ENCODE assay signal across 12 cellular contexts in the genomic region with DNA sequence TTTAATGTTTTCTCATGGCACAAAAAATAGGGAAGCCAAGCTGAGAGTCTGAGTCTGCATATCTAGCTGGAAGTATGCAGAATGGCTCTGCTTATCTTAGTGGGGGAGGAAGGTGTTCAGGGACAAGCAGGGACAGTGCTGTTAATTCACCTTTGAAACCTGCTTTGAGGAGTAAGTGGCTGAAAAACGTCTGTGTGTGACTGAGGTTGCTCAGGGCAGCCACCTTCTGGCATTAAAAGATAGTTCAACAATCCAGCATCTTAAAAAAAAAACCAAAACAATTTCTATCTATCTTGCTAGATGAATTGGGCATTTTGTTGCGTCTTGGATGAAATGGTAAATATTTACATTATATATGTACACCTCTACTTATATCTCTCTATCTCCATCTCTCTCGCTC. TPM values are rescaled to one million over a fixed set of nuclear protein-coding genes. Genes with fewer than 3 reads are reported as not detected.
DNase-seq lines count a peak whose midpoint lies in the region; ATAC-seq and TF ChIP-seq lines count a peak whose summit lies in the region.
"Had no signal": no experiment of that assay in that cellular context is flagged by ENCODE, and none has a peak within 500 bp of the region (broad histone marks: within the 10 kb centered on the region; RNA-seq: fewer than 3 reads in every experiment).

No MANE protein-coding gene starts in this region.

- H3K36me3 Mint-ChIP-seq in GM23338 (ENCODE audit: low read depth) = no peaks in the 10 kb centered on the region
- H3K36me3 Mint-ChIP-seq in immature natural killer cell = no peaks in the 10 kb centered on the region
- no peaks in the 10 kb centered on the region for H3K36me3 Mint-ChIP-seq in T-cell
- no peaks in the 10 kb centered on the region for H3K36me3 Mint-ChIP-seq in activated CD4-positive, alpha-beta memory T cell treated with anti-CD3 and anti-CD28 coated beads for 36 hours

- H3K27me3 Mint-ChIP-seq in GM23338 (ENCODE audit: insufficient read depth, low read depth, poor library complexity) (no peaks in the 10 kb centered on the region), immature natural killer cell (ENCODE audit: low read depth in 3 of 3) (peaks cover 2 to 21% (median 7%) of the 10 kb centered on the region in 3 donors), T-cell (peaks cover 27 to 30% of the 10 kb centered on the region in 2 donors)
- peaks cover 16% of the 10 kb centered on the region for H3K27me3 Mint-ChIP-seq in activated CD4-positive, alpha-beta memory T cell treated with anti-CD3 and anti-CD28 coated beads for 36 hours

- CTCF ChIA-PET in Panc1 (lab: Charles Lee) = interaction anchor here (0.6 kb wide), 1 partner anchor 148 kb away, joined by 3 read pairs; no protein-coding TSS in a partner anchor
- CTCF ChIA-PET in T-cell (lab: Charles Lee) = interaction anchor here in 1 of 2 donors (0.6 kb wide), 1 partner anchor 115 kb away, joined by 3 read pairs; no protein-coding TSS in a partner anchor
- CTCF ChIA-PET in activated CD4-positive, alpha-beta memory T cell treated with anti-CD3 and anti-CD28 coated beads for 36 hours (lab: Charles Lee) = interaction anchor here (0.7 to 1.1 kb wide), 2 partner anchors 17 to 58 kb away, joined by 4 to 5 read pairs; no protein-coding TSS in a partner anchor

- H3F3A ChIP-seq in GM23338 (replicated peaks; ENCODE audit: low read depth) = no peaks in the 10 kb centered on the region

- H3K27ac ChIP-seq in GM23338 (ENCODE audit: low read depth) = no peak overlapping the region
- H3K27ac ChIP-seq in Panc1 (ENCODE audit: low read length) = no peak overlapping the region
- no peak overlapping the region for H3K27ac ChIP-seq in foreskin keratinocyte
- H3K27ac ChIP-seq: right atrium auricular region had no signal

- in situ Hi-C loops in Panc1 (cut with HindIII; ENCODE audit: low pct_unique_long_range_greater_than_20kb, low sequenced_read_pairs) = no loop called here

- ATAC-seq in GM23338 = peak; percentile 36; the same call in 1 of the 3 replicates
- peak; percentile 66 for ATAC-seq in Panc1
- no peak for ATAC-seq in foreskin keratinocyte
- ATAC-seq in T-cell (replicated peaks in 1 of 4) = no peak

- DNase-seq in AG09309 (ENCODE audit: low read depth) (no peak), GM23338 (ENCODE audit: low spot score) (peak; percentile 38), Panc1 (ENCODE audit: low read depth, low spot score) (no peak), foreskin keratinocyte (no peak), immature natural killer cell (no peak), CD1c-positive myeloid dendritic cell (ENCODE audit: extremely low spot score) (no peak), T-cell (no peak)
- DNase-seq in activated CD4-positive, alpha-beta memory T cell treated with anti-CD3 and anti-CD28 coated beads for 36 hours = no peak
- DNase-seq: activated effector memory CD4-positive, alpha-beta T cell treated with Interleukin-2 at 50 U/mL for 16 hours; NCI-H146 had no signal

- H3K27me3 ChIP-seq in GM23338 (ENCODE audit: insufficient read depth) = no peaks in the 10 kb centered on the region
- no peaks in the 10 kb centered on the region for H3K27me3 ChIP-seq in Panc1 (ENCODE audit: control insufficient read depth, insufficient read depth, low read length)
- peaks cover 19% of the 10 kb centered on the region for H3K27me3 ChIP-seq in foreskin keratinocyte
- H3K27me3 ChIP-seq: right atrium auricular region had no signal

- no peaks in the 10 kb centered on the region for H3K36me3 ChIP-seq in GM23338 (ENCODE audit: insufficient read depth)
- H3K36me3 ChIP-seq in Panc1 (ENCODE audit: control insufficient read depth, insufficient read depth, low read length) = no peaks in the 10 kb centered on the region
- H3K36me3 ChIP-seq: right atrium auricular region had no signal

- POLR2A ChIA-PET in Panc1 (lab: Charles Lee) (no interaction called here), T-cell (lab: Charles Lee) (interaction anchor here in 1 of 2 donors (0.6 kb wide), 1 partner anchor 718 kb away, joined by 3 read pairs; no protein-coding TSS in a partner anchor)
- POLR2A ChIA-PET in activated CD4-positive, alpha-beta memory T cell treated with anti-CD3 and anti-CD28 coated beads for 36 hours (lab: Charles Lee) = interaction anchor here (0.6 kb wide), 2 partner anchors 14 to 550 kb away, joined by 3 read pairs; no protein-coding TSS in a partner anchor

- H3K4me3 ChIP-seq in AG09309 (ENCODE audit: control insufficient read depth, low read depth, low read length) (no peak overlapping the region), GM23338 (no peak overlapping the region), Panc1 (ENCODE audit: low read depth in 2 of 2, low read length in 2 of 2) (no peak overlapping the region)
- H3K4me3 ChIP-seq: right atrium auricular region had no signal

- H3K9me3 ChIP-seq in Panc1 (ENCODE audit: control insufficient read depth, insufficient read depth, low read depth, low read length) = no peaks in the 10 kb centered on the region
- H3K9me3 ChIP-seq: right atrium auricular region had no signal

- no peak overlapping the region for H3K27ac Mint-ChIP-seq in GM23338
- no peak overlapping the region for H3K27ac Mint-ChIP-seq in immature natural killer cell
- no peak overlapping the region for H3K27ac Mint-ChIP-seq in T-cell
- no peak overlapping the region for H3K27ac Mint-ChIP-seq in activated CD4-positive, alpha-beta memory T cell treated with anti-CD3 and anti-CD28 coated beads for 36 hours
- H3K27ac Mint-ChIP-seq: T-helper 2 cell treated with Interferon-gamma antibody and Interleukin-4, amounts not matched to agents 5 μg/mL and 100 μg/mL, for 36 hours had no signal

- no peaks in the 10 kb centered on the region for H3K9me2 ChIP-seq in GM23338 (ENCODE audit: insufficient read depth)

- H3K4me1 ChIP-seq in GM23338 (ENCODE audit: insufficient read depth) = peaks cover 11% of the 10 kb centered on the region
- H3K4me1 ChIP-seq in Panc1 (ENCODE audit: control insufficient read depth, insufficient read depth, low read length) = peaks cover 10% of the 10 kb centered on the region
- H3K4me1 ChIP-seq in foreskin keratinocyte = no peaks in the 10 kb centered on the region
- H3K4me1 ChIP-seq: right atrium auricular region had no signal

- no peak overlapping the region for H3K4me3 Mint-ChIP-seq in GM23338
- H3K4me3 Mint-ChIP-seq in immature natural killer cell = no peak overlapping the region
- H3K4me3 Mint-ChIP-seq in T-cell = no peak overlapping the region
- no peak overlapping the region for H3K4me3 Mint-ChIP-seq in activated CD4-positive, alpha-beta memory T cell treated with anti-CD3 and anti-CD28 coated beads for 36 hours
- H3K4me3 Mint-ChIP-seq: T-helper 2 cell treated with Interferon-gamma antibody and Interleukin-4, amounts not matched to agents 5 μg/mL and 100 μg/mL, for 36 hours had no signal

- TF ChIP-seq CTCF in AG09309 (IDR thresholded peaks at IDR 0.05; ENCODE audit: control insufficient read depth, insufficient read depth, low read depth, low read length, missing control alignments) (peak; percentile 17), GM23338 (conservative IDR thresholded peaks at IDR 0.05; ENCODE audit: low read depth in 2 of 2) (peak; percentile 47 to 48), Panc1 (IDR thresholded peaks at IDR 0.05) (peak; percentile 76), foreskin keratinocyte (conservative IDR thresholded peaks at IDR 0.05) (peak; percentile 44)

- H3K4me2 ChIP-seq in GM23338 = no peak overlapping the region

- H4K20me1 ChIP-seq in GM23338 (replicated peaks; ENCODE audit: insufficient read depth) = no peaks in the 10 kb centered on the region

- BruUV-seq in Panc1 (replicated peaks; lab: Mats Ljungman, UMichigan) = no TSS peak

- H3K9me3 Mint-ChIP-seq in GM23338 (no peaks in the 10 kb centered on the region), immature natural killer cell (no peaks in the 10 kb centered on the region), T-cell (peaks cover 0 to 9% (median 0%) of the 10 kb centered on the region in 3 donors)
- no peaks in the 10 kb centered on the region for H3K9me3 Mint-ChIP-seq in activated CD4-positive, alpha-beta memory T cell treated with anti-CD3 and anti-CD28 coated beads for 36 hours
- H3K9me3 Mint-ChIP-seq: T-helper 2 cell treated with Interferon-gamma antibody and Interleukin-4, amounts not matched to agents 5 μg/mL and 100 μg/mL, for 36 hours had no signal

- H2AFZ ChIP-seq in GM23338 = no peak overlapping the region

- H3K79me2 ChIP-seq in GM23338 (replicated peaks; ENCODE audit: insufficient read depth) = no peaks in the 10 kb centered on the region

- H3K4me1 Mint-ChIP-seq in GM23338 (peaks cover 13% of the 10 kb centered on the region), immature natural killer cell (peaks cover 6% of the 10 kb centered on the region in 2 donors), T-cell (peaks cover 0 to 1% (median 1%) of the 10 kb centered on the region in 3 donors)
- peaks cover 5% of the 10 kb centered on the region for H3K4me1 Mint-ChIP-seq in activated CD4-positive, alpha-beta memory T cell treated with anti-CD3 and anti-CD28 coated beads for 36 hours (ENCODE audit: low read depth)

- intact Hi-C loops in Panc1 (cut with micrococcal nuclease; ENCODE audit: unreplicated experiment) = no loop called here
- intact Hi-C loops in activated CD4-positive, alpha-beta memory T cell treated with anti-CD3 and anti-CD28 coated beads for 36 hours (cut with micrococcal nuclease) = no loop called here

TF ChIP-seq in GM23338, 12 proteins besides CTCF, POLR2A, EP300 and RAD21:
- TF ChIP-seq, protein P1, sequence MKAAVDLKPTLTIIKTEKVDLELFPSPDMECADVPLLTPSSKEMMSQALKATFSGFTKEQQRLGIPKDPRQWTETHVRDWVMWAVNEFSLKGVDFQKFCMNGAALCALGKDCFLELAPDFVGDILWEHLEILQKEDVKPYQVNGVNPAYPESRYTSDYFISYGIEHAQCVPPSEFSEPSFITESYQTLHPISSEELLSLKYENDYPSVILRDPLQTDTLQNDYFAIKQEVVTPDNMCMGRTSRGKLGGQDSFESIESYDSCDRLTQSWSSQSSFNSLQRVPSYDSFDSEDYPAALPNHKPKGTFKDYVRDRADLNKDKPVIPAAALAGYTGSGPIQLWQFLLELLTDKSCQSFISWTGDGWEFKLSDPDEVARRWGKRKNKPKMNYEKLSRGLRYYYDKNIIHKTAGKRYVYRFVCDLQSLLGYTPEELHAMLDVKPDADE (IDR thresholded peaks at IDR 0.05) = no peak
- no peak for TF ChIP-seq CREB1 (CRISPR knock-in tag; IDR thresholded peaks at IDR 0.05; ENCODE audit: low read depth)

RNA-seq across cellular contexts. Expression of gene TRPM8, which starts 2.0 kb away (rescaled TPM):
- total RNA-seq in GM23338 (2014; rRNA removed; shearing (Covaris generic)) = 0.14 and 1.4 TPM in 2 replicates
- 0.11 TPM in 1 of 2 replicates, not detected in the other for polyA plus RNA-seq in GM23338 (2016; fragmentation: Nextera tagmentation; extraction: Ambion mirVana)
- total RNA-seq in Panc1 (2021; ENCODE audit: unreplicated experiment) = 3.9 TPM
- polyA plus RNA-seq in Panc1 (2012; ENCODE audit: insufficient read length) = 2.9 TPM
- 0.20 TPM in 1 of 2 replicates, not detected in the other for total RNA-seq in foreskin keratinocyte
- polyA plus RNA-seq in foreskin keratinocyte = 0.06 and 0.19 TPM in 2 replicates
- polyA plus RNA-seq in immature natural killer cell = under 1 TPM; 0.06 to 0.52 (median 0.42) TPM
- total RNA-seq in T-cell = not detected
- total RNA-seq in activated CD4-positive, alpha-beta memory T cell treated with anti-CD3 and anti-CD28 coated beads for 36 hours = not detected
- total RNA-seq: right atrium auricular region had no signal

Comparison
In these comparisons a context has a peak if more than half of its experiments do, and no peak if none do; other contexts are left out.
1. CTCF ChIP-seq: peak in every context shown above with its lines; median percentile 76 in Panc1; 48 in GM23338; 44 in foreskin keratinocyte; 17 in AG09309.
2. ATAC-seq: peak in GM23338 (single experiment) and Panc1 (single experiment); none in foreskin keratinocyte (single experiment) and T-cell (0 of 4).